In genomic region chr19:49331616-49332055, GRCh38 we compare ENCODE assay signal across 7 cellular contexts. TPM values are rescaled to one million over a fixed set of nuclear protein-coding genes. Genes with fewer than 3 reads are reported as not detected.
DNase-seq lines count a peak whose midpoint lies in the region; ATAC-seq and TF ChIP-seq lines count a peak whose summit lies in the region.

No MANE protein-coding gene starts in this region.

- H3F3A ChIP-seq in OCI-LY1 (ENCODE audit: insufficient read depth, low read length), result 0 out of 2 replicates have a peak, but pooled peaks cover 4% of the 10 kb centered on the region

- intact Hi-C loops in gastrocnemius medialis (cut with DNase I; ENCODE audit: low total_unique reads), result no loop called here

- no peaks in the 10 kb centered on the region for H4K20me1 ChIP-seq in OCI-LY1 (ENCODE audit: insufficient read depth, low read length)

- H3K36me3 ChIP-seq in OCI-LY1 (ENCODE audit: insufficient read depth, low read length) (peaks cover 10% of the 10 kb centered on the region; the same call in 1 of the 2 replicates), gastrocnemius medialis (no peaks in the 10 kb centered on the region)

- H3K4me2 ChIP-seq in OCI-LY1 (ENCODE audit: low read length), result peak overlapping the region; percentile 75

- no peaks in the 10 kb centered on the region for H3K27me3 ChIP-seq in OCI-LY1 (ENCODE audit: insufficient read depth, low read length)
- H3K27me3 ChIP-seq in gastrocnemius medialis, result no peaks in the 10 kb centered on the region

- no peak for TF ChIP-seq POLR2A in gastrocnemius medialis (IDR thresholded peaks at IDR 0.05)

- H3K79me2 ChIP-seq in OCI-LY1 (ENCODE audit: insufficient read depth, low read length), result peaks cover 5% of the 10 kb centered on the region; the same call in 1 of the 2 replicates

- peak overlapping the region; percentile 52; the same call in 1 of the 2 replicates for H3K9ac ChIP-seq in OCI-LY1 (ENCODE audit: low read length)

- in situ Hi-C loops in gastrocnemius medialis (cut with MboI; ENCODE audit: low sequenced_read_pairs in 4 of 4), result no loop called here

- H3K9me3 ChIP-seq in OCI-LY1 (ENCODE audit: low read length) (no peaks in the 10 kb centered on the region), gastrocnemius medialis (no peaks in the 10 kb centered on the region)

- TF ChIP-seq CTCF in OCI-LY1 (IDR thresholded peaks at IDR 0.05; ENCODE audit: low read length) (no peak), fibroblast of villous mesenchyme (IDR thresholded peaks at IDR 0.05; ENCODE audit: insufficient read depth, low read depth, low read length) (no peak), gastrocnemius medialis (IDR thresholded peaks at IDR 0.05 in 4 of 5, conservative IDR thresholded peaks at IDR 0.05 in 1 of 5) (no peak)

- H3K27ac ChIP-seq in OCI-LY1 (ENCODE audit: low read depth, low read length, poor library complexity, severe bottlenecking) (peak overlapping the region; percentile 96), gastrocnemius medialis (no peak overlapping the region)

- no peaks in the 10 kb centered on the region for H3K9me2 ChIP-seq in OCI-LY1 (ENCODE audit: low read depth, low read length)

- H2AFZ ChIP-seq in OCI-LY1 (ENCODE audit: low read length), result no peak overlapping the region

- H3K4me1 ChIP-seq in OCI-LY1 (ENCODE audit: insufficient read depth, low read length, severe bottlenecking), result peaks cover 96% of the 10 kb centered on the region
- no peaks in the 10 kb centered on the region for H3K4me1 ChIP-seq in gastrocnemius medialis

- DNase-seq in activated T-cell treated with anti-CD3 and anti-CD28 coated beads, Interleukin-2, amount 50 U/mL, for 1 hour, result peak; percentile 48
- DNase-seq in fibroblast of villous mesenchyme (ENCODE audit: low read depth) (peak; percentile 41), gastrocnemius medialis (no peak), DMS79 treated with DMSO at 0.1 percent for 48 hours (lab: John Stamatoyannopoulos, UW) (no peak)

- peak; percentile 41 for ATAC-seq in GM18519 (IDR thresholded peaks at IDR 0.05; ENCODE audit: low FRiP score, unreplicated experiment)
- peak; percentile 28 for ATAC-seq in HG03060 (IDR thresholded peaks at IDR 0.05; ENCODE audit: low read depth, unreplicated experiment)
- ATAC-seq in gastrocnemius medialis, result peak; percentile 79 to 82

- H3K4me3 ChIP-seq in OCI-LY1 (ENCODE audit: low read depth, low read length, poor library complexity, severe bottlenecking) (peak overlapping the region; percentile 35), fibroblast of villous mesenchyme (ENCODE audit: low read depth, low read length) (no peak overlapping the region), gastrocnemius medialis (no peak overlapping the region)

RNA-seq across cellular contexts. Expression of gene CD37, which starts 3.6 kb away (rescaled TPM):
- not detected in 2 replicates for total RNA-seq in fibroblast of villous mesenchyme
- 1 to 10 TPM; 1.6 to 8.5 (median 2.3) TPM for total RNA-seq in gastrocnemius medialis

RNA-seq across cellular contexts. Expression of gene SLC6A16, which starts 6.6 kb away (rescaled TPM):
- total RNA-seq in fibroblast of villous mesenchyme (0.64 TPM in 1 of 2 replicates, not detected in the other), gastrocnemius medialis (1 to 10 TPM in 1 of 4 donors, under 1 TPM in 2, not detected in 1; 0.13 to 4.3 (median 0.36) TPM)

RNA-seq across cellular contexts. Expression of gene TEAD2, which starts 30.6 kb away (rescaled TPM):
- total RNA-seq in fibroblast of villous mesenchyme, result 37.6 and 38.7 TPM in 2 replicates
- 10 to 100 TPM in 2 of 4 donors, 1 to 10 TPM in 2; 6.1 to 12.6 (median 9.5) TPM for total RNA-seq in gastrocnemius medialis

RNA-seq across cellular contexts. Expression of gene DKKL1, which starts 32.0 kb away (rescaled TPM):
- total RNA-seq in fibroblast of villous mesenchyme (0.32 TPM in 1 of 2 replicates, not detected in the other), gastrocnemius medialis (not detected)

RNA-seq across cellular contexts. Expression of gene KASH5, which starts 56.4 kb away (rescaled TPM):
- total RNA-seq in fibroblast of villous mesenchyme (not detected in 2 replicates), gastrocnemius medialis (not detected)

Comparison
In these comparisons a context has a peak if more than half of its experiments do, and no peak if none do; other contexts are left out.
1. ATAC-seq: peak in every context shown above with its lines; median percentile 80 in gastrocnemius medialis; 41 in GM18519; 28 in HG03060.
2. DNase-seq: peak in activated T-cell treated with anti-CD3 and anti-CD28 coated beads, Interleukin-2, amount 50 U/mL, for 1 hour (single experiment) and fibroblast of villous mesenchyme (single experiment); none in gastrocnemius medialis (0 of 2) and DMS79 treated with DMSO at 0.1 percent for 48 hours (single experiment).